In the genomic region with DNA sequence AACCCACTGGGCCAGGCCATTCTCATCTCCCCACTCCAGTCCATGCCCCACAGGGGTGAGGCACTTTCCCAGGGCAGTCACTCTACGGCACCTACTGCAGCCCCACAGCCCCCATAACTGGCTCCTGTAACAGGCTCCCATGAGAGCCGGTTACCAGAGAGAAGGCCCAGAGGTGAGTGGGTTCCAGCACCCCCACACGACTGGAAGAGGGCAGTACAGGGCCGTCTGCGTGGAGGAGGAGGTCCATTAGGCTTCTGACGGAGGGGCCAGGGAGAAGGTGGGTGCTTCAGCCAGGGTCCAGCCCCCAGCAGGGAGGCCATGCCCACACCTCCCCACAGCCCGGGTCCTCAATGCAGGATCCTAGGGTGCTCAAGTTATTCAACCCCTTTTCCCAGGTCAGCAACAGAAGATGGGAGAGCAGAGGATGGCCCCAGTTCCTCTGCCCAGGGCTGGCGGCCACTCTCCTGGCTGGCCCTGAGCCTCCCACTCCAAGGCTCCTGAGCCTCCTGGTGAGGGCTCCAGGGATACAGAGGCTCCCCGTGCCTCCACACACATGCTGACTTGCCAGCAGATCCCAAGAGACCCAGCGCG, we compare ENCODE assay signal across 8 cellular contexts. TPM values are rescaled to one million over a fixed set of nuclear protein-coding genes. Genes with fewer than 3 reads are reported as not detected.
DNase-seq lines count a peak whose midpoint lies in the region; ATAC-seq and TF ChIP-seq lines count a peak whose summit lies in the region.

No MANE protein-coding gene starts in this region.

- no peaks in the 10 kb centered on the region for H3K27me3 ChIP-seq in AG04450 (ENCODE audit: control insufficient read depth, insufficient read depth, low read length)
- no peaks in the 10 kb centered on the region for H3K27me3 ChIP-seq in GM23248 (replicated peaks; ENCODE audit: insufficient read depth)
- H3K27me3 ChIP-seq in transverse colon, result no peaks in the 10 kb centered on the region

- ATAC-seq in GM18907 (IDR thresholded peaks at IDR 0.05; ENCODE audit: unreplicated experiment), result no peak
- no peak for ATAC-seq in GM21529 (IDR thresholded peaks at IDR 0.05; ENCODE audit: unreplicated experiment)

- H2AFZ ChIP-seq in GM23248, result no peak overlapping the region

- H3K9me2 ChIP-seq in GM23248 (ENCODE audit: insufficient read depth), result no peaks in the 10 kb centered on the region

- H3K9me3 ChIP-seq in AG04450 (ENCODE audit: control insufficient read depth, insufficient read depth, low read length), result no peaks in the 10 kb centered on the region; the same call in 1 of the 2 replicates
- H3K9me3 ChIP-seq in GM23248 (ENCODE audit: low read depth), result no peaks in the 10 kb centered on the region
- H3K9me3 ChIP-seq in transverse colon, result no peaks in the 10 kb centered on the region

- peak overlapping the region; percentile 97 for H3K9ac ChIP-seq in GM23248

- no peak for TF ChIP-seq EP300 in transverse colon (IDR thresholded peaks at IDR 0.05; ENCODE audit: low read depth)

- TF ChIP-seq CTCF in AG04450 (IDR thresholded peaks at IDR 0.05; ENCODE audit: low read depth, low read length) (peak; percentile 32), transverse colon (IDR thresholded peaks at IDR 0.05) (no peak)

- no peaks in the 10 kb centered on the region for H3F3A ChIP-seq in GM23248 (ENCODE audit: insufficient read depth)

- H3K4me1 ChIP-seq in GM23248 (ENCODE audit: insufficient read depth), result peaks cover 22% of the 10 kb centered on the region
- peaks cover 32 to 57% (median 50%) of the 10 kb centered on the region in 4 donors for H3K4me1 ChIP-seq in transverse colon

- peak overlapping the region; percentile 85 for H3K4me2 ChIP-seq in GM23248 (ENCODE audit: unreplicated experiment)

- intact Hi-C loops in transverse colon (cut with DNase I; ENCODE audit: low total_unique reads), result no loop called here

- TF ChIP-seq POLR2A in transverse colon (IDR thresholded peaks at IDR 0.05), result no peak

- no peaks in the 10 kb centered on the region for H3K9me3 Mint-ChIP-seq in immature natural killer cell

- H4K20me1 ChIP-seq in GM23248 (ENCODE audit: insufficient read depth), result no peaks in the 10 kb centered on the region

- CTCF ChIA-PET in AG04450 (lab: Charles Lee), result no interaction called here

- H3K4me3 Mint-ChIP-seq in immature natural killer cell, result peak overlapping the region; percentile 78 to 88 (median 82)

- H3K4me3 ChIP-seq in AG04450 (ENCODE audit: low read depth, low read length) (peak overlapping the region; percentile 72), GM23248 (peak overlapping the region; percentile 99), transverse colon (peak overlapping the region in 3 of 4 donors; percentile 19 to 95 (median 84))

- peak overlapping the region; percentile 20 to 81 (median 69) for H3K27ac Mint-ChIP-seq in immature natural killer cell

- 9 to 14% methylated on average over 11 of the region's 11 CpGs for WGBS in GM23248 (ENCODE audit: low coverage in 1 of 2, low lambda C conversion rate in 2 of 2, missing lambda C conversion rate in 2 of 2), 2 experiments
- 27% methylated on average over 9 of the region's 11 CpGs; no CpG with 5 or more reads in 1 of the 2 donors for WGBS in transverse colon (ENCODE audit: low coverage in 1 of 2), 2 donors

- POLR2A ChIA-PET in AG04450 (lab: Yijun Ruan, JAX), result interaction anchor here (1.0 to 1.3 kb wide), 2 partner anchors 15 to 69 kb away, joined by 4 to 5 read pairs; a partner anchor contains a TSS

- H3K79me2 ChIP-seq in GM23248 (ENCODE audit: insufficient read depth), result peaks cover 64% of the 10 kb centered on the region

- DNase-seq in AG04450 (ENCODE audit: low read depth, low spot score) (no peak), GM23248 (peak; percentile 66), immature natural killer cell (no peak), transverse colon (no peak), NCI-H510A (lab: John Stamatoyannopoulos, UW) (no peak)
- peak; percentile 45 to 52 for DNase-seq in activated T-cell treated with anti-CD3 and anti-CD28 coated beads, Interleukin-2, amount 50 U/mL, for 48 hours

- in situ Hi-C loops in GM23248 (cut with MboI) (no loop called here), transverse colon (cut with MboI; ENCODE audit: low pct_ligation_motif_present in 1 of 4, low pct_unique_long_range_greater_than_20kb in 1 of 4, low sequenced_read_pairs in 3 of 4) (no loop called here)

- H3K27me3 Mint-ChIP-seq in immature natural killer cell (ENCODE audit: low read depth in 3 of 3), result peaks cover 5 to 11% (median 10%) of the 10 kb centered on the region in 3 donors

- H3K36me3 Mint-ChIP-seq in immature natural killer cell, result no peaks in the 10 kb centered on the region

- H3K27ac ChIP-seq in AG04450 (ENCODE audit: low read depth, low read length), result peak overlapping the region; percentile 89
- peak overlapping the region; percentile 79 for H3K27ac ChIP-seq in GM23248
- peak overlapping the region; percentile 80 to 96 (median 86) for H3K27ac ChIP-seq in transverse colon

- H3K36me3 ChIP-seq in GM23248 (ENCODE audit: low read depth), result peaks cover 4% of the 10 kb centered on the region; the same call in 1 of the 2 replicates
- H3K36me3 ChIP-seq in transverse colon, result no peaks in the 10 kb centered on the region

- H3K4me1 Mint-ChIP-seq in immature natural killer cell, result peaks cover 15 to 18% of the 10 kb centered on the region in 2 donors

RNA-seq across cellular contexts. Expression of a gene that starts 1.6 kb away (rescaled TPM):
- 17.5 and 24.8 TPM in 2 replicates for polyA plus RNA-seq in AG04450 (2011; rRNA removed)
- 16.3 and 24.9 TPM in 2 replicates for polyA minus RNA-seq in AG04450 (2011; rRNA and poly(A)+ RNA removed)
- total RNA-seq in GM23248 (2014; rRNA removed; shearing (Covaris generic)), result 58.6 and 68.0 TPM in 2 replicates
- 11.6 and 11.8 TPM in 2 replicates for polyA plus RNA-seq in GM23248 (2016; fragmentation: Nextera tagmentation; extraction: Ambion mirVana)
- polyA plus RNA-seq in immature natural killer cell, result 1 to 10 TPM; 1.4 to 7.0 (median 4.6) TPM
- total RNA-seq in transverse colon, result 100 to 1,000 TPM in 2 of 4 donors, 10 to 100 TPM in 2; 52.4 to 190 (median 99.5) TPM

RNA-seq across cellular contexts. Expression of a gene that starts 2.2 kb away (rescaled TPM):
- polyA plus RNA-seq in AG04450 (2011; rRNA removed) (9.6 and 15.6 TPM in 2 replicates), GM23248 (2016; fragmentation: Nextera tagmentation; extraction: Ambion mirVana) (28.3 and 30.9 TPM in 2 replicates), immature natural killer cell (10 to 100 TPM; 17.3 to 25.4 (median 18.9) TPM)
- 4.9 and 6.8 TPM in 2 replicates for polyA minus RNA-seq in AG04450 (2011; rRNA and poly(A)+ RNA removed)
- total RNA-seq in GM23248 (2014; rRNA removed; shearing (Covaris generic)), result 36.2 and 46.5 TPM in 2 replicates
- 10 to 100 TPM in 3 of 4 donors, 1 to 10 TPM in 1; 7.0 to 35.9 (median 20.5) TPM for total RNA-seq in transverse colon

RNA-seq across cellular contexts. Expression of a gene that starts 18.3 kb away (rescaled TPM):
- polyA plus RNA-seq in AG04450 (2011; rRNA removed), result 52.8 and 69.5 TPM in 2 replicates
- 103 and 131 TPM in 2 replicates for polyA minus RNA-seq in AG04450 (2011; rRNA and poly(A)+ RNA removed)
- 80.1 and 90.0 TPM in 2 replicates for total RNA-seq in GM23248 (2014; rRNA removed; shearing (Covaris generic))
- polyA plus RNA-seq in GM23248 (2016; fragmentation: Nextera tagmentation; extraction: Ambion mirVana), result 70.2 and 72.8 TPM in 2 replicates
- polyA plus RNA-seq in immature natural killer cell, result 10 to 100 TPM; 62.1 to 68.8 (median 67.5) TPM
- total RNA-seq in transverse colon, result 100 to 1,000 TPM; 118 to 424 (median 140) TPM

RNA-seq across cellular contexts. Expression of a gene that starts 18.4 kb away (rescaled TPM):
- polyA plus RNA-seq in AG04450 (2011; rRNA removed), result 7.1 and 9.5 TPM in 2 replicates
- polyA minus RNA-seq in AG04450 (2011; rRNA and poly(A)+ RNA removed), result 5.0 and 6.2 TPM in 2 replicates
- 30.5 and 39.0 TPM in 2 replicates for total RNA-seq in GM23248 (2014; rRNA removed; shearing (Covaris generic))
- polyA plus RNA-seq in GM23248 (2016; fragmentation: Nextera tagmentation; extraction: Ambion mirVana), result 28.0 and 33.2 TPM in 2 replicates
- polyA plus RNA-seq in immature natural killer cell, result 10 to 100 TPM in 2 of 3 donors, 1 to 10 TPM in 1; 9.2 to 23.7 (median 10.5) TPM
- 100 to 1,000 TPM in 1 of 4 donors, 10 to 100 TPM in 3; 48.0 to 134 (median 77.7) TPM for total RNA-seq in transverse colon

RNA-seq across cellular contexts. Expression of a gene that starts 24.9 kb away (rescaled TPM):
- polyA plus RNA-seq in AG04450 (2011; rRNA removed) (0.10 and 0.11 TPM in 2 replicates), GM23248 (2016; fragmentation: Nextera tagmentation; extraction: Ambion mirVana) (0.24 TPM in 1 of 2 replicates, not detected in the other), immature natural killer cell (under 1 TPM in 1 of 3 donors, not detected in 2; 0.08 TPM)
- 0.04 and 0.09 TPM in 2 replicates for polyA minus RNA-seq in AG04450 (2011; rRNA and poly(A)+ RNA removed)
- 0.54 TPM in 1 of 2 replicates, not detected in the other for total RNA-seq in GM23248 (2014; rRNA removed; shearing (Covaris generic))
- 1 to 10 TPM in 2 of 4 donors, under 1 TPM in 1, not detected in 1; 0.40 to 2.0 (median 1.9) TPM for total RNA-seq in transverse colon

Comparison
In these comparisons a context has a peak if more than half of its experiments do, and no peak if none do; other contexts are left out.
1. DNase-seq: peak in GM23248 (single experiment) and activated T-cell treated with anti-CD3 and anti-CD28 coated beads, Interleukin-2, amount 50 U/mL, for 48 hours (2 of 2); none in AG04450 (single experiment), immature natural killer cell (0 of 3), transverse colon (single experiment) and NCI-H510A (single experiment).
2. Peak in every context shown above with its lines, with median percentiles within 50 percentile points of each other: H3K27ac ChIP-seq and H3K4me3 ChIP-seq.